In the genomic region with DNA sequence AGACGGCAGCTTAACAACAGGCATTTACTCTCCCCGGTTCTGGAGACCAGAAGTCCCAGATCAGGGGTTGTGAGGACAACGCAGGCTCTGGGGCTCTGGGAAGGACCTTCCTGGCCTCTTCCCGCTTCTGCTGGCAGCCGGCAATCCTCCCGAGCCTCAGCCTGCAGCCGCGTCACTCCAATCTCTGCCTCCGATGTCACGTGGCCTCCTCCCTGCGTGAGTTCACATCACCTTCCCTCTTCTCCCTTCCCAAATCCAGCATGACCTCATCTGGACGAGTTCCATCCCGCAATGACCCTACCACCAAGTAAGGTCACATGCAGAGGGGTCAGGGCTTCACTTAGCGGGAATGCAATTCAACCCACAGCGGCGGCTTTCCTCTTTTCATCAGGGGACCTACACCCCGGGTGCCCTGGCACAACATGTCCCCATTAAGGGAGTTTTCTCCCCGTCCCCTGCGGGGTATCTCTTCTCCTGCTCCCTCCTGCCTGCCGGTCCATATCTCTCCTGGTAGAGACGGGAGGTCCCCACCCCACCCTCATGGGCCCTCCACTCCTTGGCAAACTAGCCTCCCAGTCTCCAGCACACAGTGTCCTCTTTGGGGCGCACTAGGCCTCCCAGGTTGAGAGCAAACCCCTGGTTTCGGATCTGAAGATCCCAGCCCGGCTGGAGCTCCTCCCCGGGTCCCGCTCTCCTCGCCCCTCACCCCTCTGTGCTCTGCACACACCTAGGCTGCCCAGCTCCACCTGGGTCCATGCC, we compare ENCODE assay signal across 15 cellular contexts.
"Had no signal": no experiment of that assay in that cellular context is flagged by ENCODE, and none has a peak within 500 bp of the region (broad histone marks: within the 10 kb centered on the region; RNA-seq: fewer than 3 reads in every experiment).

No MANE protein-coding gene starts in this region.

- H3K4me3 ChIP-seq: adrenal gland, skin epidermis, transverse colon had no signal

- DNase-seq: activated CD4-positive, alpha-beta memory T cell treated with anti-CD3 and anti-CD28 coated beads, Interleukin-2, amount 10 ng/mL, durations not matched to agents 7 days and 5 days; activated CD4-positive, alpha-beta T cell treated with anti-CD3 and anti-CD28 coated beads for 1 hour; activated effector memory CD4-positive, alpha-beta T cell treated with anti-CD3 and anti-CD28 coated beads, Interleukin-2, amount 50 U/mL, for 16 hours; activated T-cell treated with anti-CD3 and anti-CD28 coated beads, Interleukin-2, amount 50 U/mL, for 4 hours; adrenal gland; foreskin fibroblast; kidney glomerular epithelial cell; mesendoderm; natural killer cell; occipital lobe; stimulated activated CD4-positive, alpha-beta T cell treated with anti-CD3 and anti-CD28 coated beads, Interleukin-4, amount 100 ng/mL, for 24 hours; stimulated activated naive CD4-positive, alpha-beta T cell; substantia nigra; transverse colon had no signal

- ATAC-seq: activated T-cell treated with anti-CD3 and anti-CD28 coated beads, Interleukin-2, amount 50 U/mL, for 4 hours; natural killer cell had no signal
